ENCODE assay signal across 8 cellular contexts in the genomic region with DNA sequence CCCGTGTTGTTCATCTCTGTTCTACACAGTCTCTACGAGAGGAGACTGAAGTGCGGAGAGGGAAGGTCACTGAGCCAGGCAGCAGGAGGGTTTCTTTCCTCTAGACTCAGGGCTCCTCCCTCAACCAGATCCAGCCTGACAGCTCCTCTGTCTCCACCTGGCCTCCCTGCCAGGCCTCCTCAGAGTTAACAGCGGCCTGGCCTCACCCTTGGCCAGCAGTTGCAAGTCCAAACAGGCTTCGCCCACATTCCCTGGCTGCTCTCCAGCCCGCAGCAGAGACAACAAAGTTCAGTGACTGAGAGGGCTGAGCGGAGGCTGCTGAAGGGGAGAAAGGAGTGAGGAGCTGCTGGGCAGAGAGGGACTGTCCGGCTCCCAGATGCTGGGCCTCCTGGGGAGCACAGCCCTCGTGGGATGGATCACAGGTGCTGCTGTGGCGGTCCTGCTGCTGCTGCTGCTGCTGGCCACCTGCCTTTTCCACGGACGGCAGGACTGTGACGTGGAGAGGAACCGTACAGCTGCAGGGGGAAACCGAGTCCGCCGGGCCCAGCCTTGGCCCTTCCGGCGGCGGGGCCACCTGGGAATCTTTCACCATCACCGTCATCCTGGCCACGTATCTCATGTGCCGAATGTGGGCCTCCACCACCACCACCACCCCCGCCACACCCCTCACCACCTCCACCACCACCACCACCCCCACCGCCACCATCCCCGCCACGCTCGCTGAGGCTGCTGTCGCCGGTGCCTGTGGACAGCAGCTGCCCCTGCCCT. TPM values are rescaled to one million over a fixed set of nuclear protein-coding genes. Genes with fewer than 3 reads are reported as not detected.
DNase-seq lines count a peak whose midpoint lies in the region; ATAC-seq and TF ChIP-seq lines count a peak whose summit lies in the region.

A gene (plus strand): TSS at position 291 of the 768 bp plus-strand sequence. CDS start 86 bp downstream, at position 377.

- peaks cover 39% of the 10 kb centered on the region for H3K4me1 Mint-ChIP-seq in type B pancreatic cell (ENCODE audit: unreplicated experiment)
- H3K4me1 Mint-ChIP-seq in activated naive CD4-positive, alpha-beta T cell treated with anti-CD3 and anti-CD28 coated beads, Interleukin-2, amount 10 ng/mL, durations not matched to agents 7 days and 5 days: peaks cover 44% of the 10 kb centered on the region

- H3K27me3 Mint-ChIP-seq in type B pancreatic cell: peaks cover 10% of the 10 kb centered on the region
- H3K27me3 Mint-ChIP-seq in activated naive CD4-positive, alpha-beta T cell treated with anti-CD3 and anti-CD28 coated beads, Interleukin-2, amount 10 ng/mL, durations not matched to agents 7 days and 5 days: peaks cover 22% of the 10 kb centered on the region

- peak within 1 kb of the TSS; percentile 52 for H3K4me3 Mint-ChIP-seq in type B pancreatic cell
- no peak within 1 kb of the TSS for H3K4me3 Mint-ChIP-seq in activated naive CD4-positive, alpha-beta T cell treated with anti-CD3 and anti-CD28 coated beads, Interleukin-2, amount 10 ng/mL, durations not matched to agents 7 days and 5 days

- CTCF ChIA-PET in activated naive CD4-positive, alpha-beta T cell treated with anti-CD3 and anti-CD28 coated beads, Interleukin-2, amount 10 ng/mL, durations not matched to agents 7 days and 5 days (lab: Charles Lee): interaction anchor here (1.7 to 4.5 kb wide), 3 partner anchors 16 to 118 kb away, joined by 5 to 132 read pairs (median 44); no protein-coding TSS in a partner anchor

- H3K36me3 Mint-ChIP-seq in type B pancreatic cell: no peaks in the 10 kb centered on the region
- H3K36me3 Mint-ChIP-seq in activated naive CD4-positive, alpha-beta T cell treated with anti-CD3 and anti-CD28 coated beads, Interleukin-2, amount 10 ng/mL, durations not matched to agents 7 days and 5 days: peaks cover 2% of the 10 kb centered on the region

- H3K9me3 Mint-ChIP-seq in type B pancreatic cell: no peaks in the 10 kb centered on the region
- no peaks in the 10 kb centered on the region for H3K9me3 Mint-ChIP-seq in activated naive CD4-positive, alpha-beta T cell treated with anti-CD3 and anti-CD28 coated beads, Interleukin-2, amount 10 ng/mL, durations not matched to agents 7 days and 5 days

- H3K27ac Mint-ChIP-seq in type B pancreatic cell: peak within 1 kb of the TSS; percentile 79
- no peak within 1 kb of the TSS for H3K27ac Mint-ChIP-seq in activated naive CD4-positive, alpha-beta T cell treated with anti-CD3 and anti-CD28 coated beads, Interleukin-2, amount 10 ng/mL, durations not matched to agents 7 days and 5 days

- no peak for TF ChIP-seq CTCF in lower leg skin (IDR thresholded peaks at IDR 0.05)
- no peak for TF ChIP-seq CTCF in type B pancreatic cell (conservative IDR thresholded peaks at IDR 0.05)

- intact Hi-C loops in lower leg skin (cut with DNase I; ENCODE audit: low total_unique reads): no loop called here

- no peak for TF ChIP-seq POLR2A in lower leg skin (IDR thresholded peaks at IDR 0.05)

- no peak for ATAC-seq in GM18517 (IDR thresholded peaks at IDR 0.05; ENCODE audit: unreplicated experiment)

- peak; percentile 56 for DNase-seq in Ammon's horn (ENCODE audit: low spot score)
- peak; percentile 51 for DNase-seq in NCI-H2107 treated with DMSO at 0.1 percent for 48 hours (lab: John Stamatoyannopoulos, UW; ENCODE audit: unreplicated experiment)
- DNase-seq in cerebellum (ENCODE audit: low spot score): peak; percentile 51
- DNase-seq in lower leg skin (ENCODE audit: low spot score in 2 of 2): peak; percentile 87 to 97
- DNase-seq in type B pancreatic cell (ENCODE audit: extremely low spot score, unreplicated experiment): no peak
- no peak for DNase-seq in activated naive CD4-positive, alpha-beta T cell treated with anti-CD3 and anti-CD28 coated beads, Interleukin-2, amount 10 ng/mL, durations not matched to agents 7 days and 5 days
- no peak for DNase-seq in OCI-M1 (lab: John Stamatoyannopoulos, UW)

- WGBS in lower leg skin, 2 donors: 59 to 61% methylated on average over 27 to 28 of the region's 30 CpGs

- H3K4me3 ChIP-seq in lower leg skin (ENCODE audit: low read depth, poor library complexity, severe bottlenecking): no peak within 1 kb of the TSS

RNA-seq across cellular contexts. Expression of the gene that starts here (rescaled TPM):
- total RNA-seq in cerebellum (not detected), lower leg skin (1 to 10 TPM; 1.1 to 5.7 (median 3.9) TPM), type B pancreatic cell (ENCODE audit: low replicate concordance) (0.40 TPM in 1 of 2 replicates, not detected in the other)

Comparison
In these comparisons a context has a peak if more than half of its experiments do, and no peak if none do; other contexts are left out.
1. Peak in DNase-seq in cerebellum; RNA of the gene not detected or under 1 TPM.
2. DNase-seq: peak in Ammon's horn (single experiment), NCI-H2107 treated with DMSO at 0.1 percent for 48 hours (single experiment) and lower leg skin (2 of 2); none in type B pancreatic cell (single experiment), activated naive CD4-positive, alpha-beta T cell treated with anti-CD3 and anti-CD28 coated beads, Interleukin-2, amount 10 ng/mL, durations not matched to agents 7 days and 5 days (single experiment) and OCI-M1 (single experiment).